ENCODE assay signal across 10 cellular contexts in genomic region chr2:218046234-218046633, GRCh38.
DNase-seq lines count a peak whose midpoint lies in the region; ATAC-seq and TF ChIP-seq lines count a peak whose summit lies in the region.
"Had no signal": no experiment of that assay in that cellular context is flagged by ENCODE, and none has a peak within 500 bp of the region (broad histone marks: within the 10 kb centered on the region; RNA-seq: fewer than 3 reads in every experiment).

No MANE protein-coding gene starts in this region.

- in situ Hi-C loops in brain microvascular endothelial cell (cut with HindIII; ENCODE audit: low pct_ligation_motif_present, low sequenced_read_pairs): no loop called here

- H3K4me2 ChIP-seq in BLaER1 treated with 17β-estradiol and CSF1 and Interleukin-3, amounts not matched to agents 10 nM and 100 nM: peak overlapping the region in 10 of 11 experiments; percentile 1 to 81 (median 51); a peak in 15 of 22 replicates

- no peaks in the 10 kb centered on the region for H3K27me3 ChIP-seq in BLaER1 treated with 17β-estradiol and CSF1 and Interleukin-3, amounts not matched to agents 10 nM and 100 nM
- H3K27me3 ChIP-seq in brain microvascular endothelial cell (replicated peaks): peaks cover 7% of the 10 kb centered on the region
- H3K27me3 ChIP-seq: uterus had no signal

- DNase-seq in SIG-M5 (lab: John Stamatoyannopoulos, UW): peak; percentile 96
- DNase-seq in activated CD8-positive, alpha-beta memory T cell treated with anti-CD3 and anti-CD28 coated beads, Interleukin-2, amount 50 U/mL, for 4 hours: no peak
- DNase-seq in GM10266 (ENCODE audit: extremely low spot score): no peak
- DNase-seq in brain microvascular endothelial cell: no peak
- DNase-seq: stimulated activated CD4-positive, alpha-beta T cell treated with anti-CD3 and anti-CD28 coated beads, Interleukin-4, amount 100 ng/mL, for 4 hours; uterus had no signal

- ATAC-seq in GM19467 (IDR thresholded peaks at IDR 0.05; ENCODE audit: unreplicated experiment) (peak; percentile 85), HG03097 (IDR thresholded peaks at IDR 0.05; ENCODE audit: low FRiP score, unreplicated experiment) (peak; percentile 77), GM18861 (IDR thresholded peaks at IDR 0.05; ENCODE audit: unreplicated experiment) (no peak)

- H3K4me3 ChIP-seq in BLaER1 treated with 17β-estradiol and CSF1 and Interleukin-3, amounts not matched to agents 10 nM and 100 nM: peak overlapping the region in 1 of 10 experiments; percentile 9; a peak in 1 of 20 replicates
- H3K4me3 ChIP-seq in brain microvascular endothelial cell (ENCODE audit: low read depth, low read length): no peak overlapping the region
- H3K4me3 ChIP-seq: uterus had no signal

- peaks cover 36 to 53% (median 45%) of the 10 kb centered on the region in 11 experiments for H3K9me3 ChIP-seq in BLaER1 treated with 17β-estradiol and CSF1 and Interleukin-3, amounts not matched to agents 10 nM and 100 nM (replicated peaks in 1 of 11)
- H3K9me3 ChIP-seq: uterus had no signal

- peak overlapping the region in 9 of 11 experiments; percentile 6 to 93 (median 84); a peak in 16 of 22 replicates for H3K27ac ChIP-seq in BLaER1 treated with 17β-estradiol and CSF1 and Interleukin-3, amounts not matched to agents 10 nM and 100 nM
- H3K27ac ChIP-seq in brain microvascular endothelial cell: no peak overlapping the region
- H3K27ac ChIP-seq: uterus had no signal

- H3K9ac ChIP-seq in BLaER1 treated with 17β-estradiol and CSF1 and Interleukin-3, amounts not matched to agents 10 nM and 100 nM: peak overlapping the region in 6 of 11 experiments; percentile 18 to 78 (median 64); a peak in 11 of 22 replicates

- H3K36me3 ChIP-seq in BLaER1 treated with 17β-estradiol and CSF1 and Interleukin-3, amounts not matched to agents 10 nM and 100 nM: peaks cover 0 to 19% (median 0%) of the 10 kb centered on the region in 11 experiments; a peak in 6 of 22 replicates
- no peaks in the 10 kb centered on the region for H3K36me3 ChIP-seq in brain microvascular endothelial cell (replicated peaks)
- H3K36me3 ChIP-seq: uterus had no signal

- TF ChIP-seq CTCF in GM10266 (IDR thresholded peaks at IDR 0.05; ENCODE audit: control insufficient read depth, insufficient read depth, low read depth, missing control alignments) (no peak), brain microvascular endothelial cell (IDR thresholded peaks at IDR 0.05; ENCODE audit: low read depth, low read length, missing control alignments) (no peak)

- H3K4me1 ChIP-seq in BLaER1 treated with 17β-estradiol and CSF1 and Interleukin-3, amounts not matched to agents 10 nM and 100 nM: peaks cover 0 to 58% (median 25%) of the 10 kb centered on the region in 10 experiments; a peak in 15 of 20 replicates
- H3K4me1 ChIP-seq: uterus had no signal

- H4K20me1 ChIP-seq in BLaER1 treated with 17β-estradiol and CSF1 and Interleukin-3, amounts not matched to agents 10 nM and 100 nM: no peaks in the 10 kb centered on the region
